ENCODE assay signal across 36 cellular contexts in the genomic region with DNA sequence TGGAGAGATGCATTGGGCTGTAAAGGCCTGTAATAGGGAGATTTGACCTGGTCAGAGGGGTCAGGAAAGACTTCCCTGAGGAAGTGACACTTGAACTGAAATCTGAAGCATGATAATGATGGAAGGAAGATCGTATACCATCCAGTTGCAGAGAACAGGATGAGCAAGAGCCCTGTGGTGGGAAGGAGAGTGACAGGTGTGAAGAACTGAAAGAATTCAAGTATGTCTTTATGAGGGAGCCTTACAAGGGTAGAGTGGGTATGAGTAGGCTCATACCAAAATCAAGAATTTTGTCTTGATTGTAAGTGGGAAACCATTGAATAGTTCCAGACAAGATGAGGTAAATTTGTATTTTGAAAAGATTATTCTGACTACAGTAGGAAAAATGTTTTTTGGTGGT.
"Had no signal": no experiment of that assay in that cellular context is flagged by ENCODE, and none has a peak within 500 bp of the region (broad histone marks: within the 10 kb centered on the region; RNA-seq: fewer than 3 reads in every experiment).

No MANE protein-coding gene starts in this region.

- H3K4me1 Mint-ChIP-seq: activated naive CD8-positive, alpha-beta T cell treated with anti-CD3 and anti-CD28 coated beads for 36 hours; activated T-helper 17 cell treated with anti-CD3 and anti-CD28 coated beads, Interleukin-2, amount 50 U/mL, for 72 hours had no signal

- ATAC-seq: activated CD8-positive, alpha-beta T cell treated with anti-CD3 and anti-CD28 coated beads for 36 hours; activated T-cell treated with anti-CD3 and anti-CD28 coated beads, Interleukin-2, amount 50 U/mL, for 72 hours; activated T-helper 17 cell treated with anti-CD3 and anti-CD28 coated beads, Interleukin-2, amount 50 U/mL, for 72 hours; Right ventricle myocardium inferior; SK-N-SH treated with all-trans-retinoic acid at 6 μM for 48 hours had no signal

- H3K4me3 Mint-ChIP-seq: activated CD8-positive, alpha-beta T cell treated with anti-CD3 and anti-CD28 coated beads for 36 hours; activated naive CD8-positive, alpha-beta T cell treated with anti-CD3 and anti-CD28 coated beads for 36 hours; activated T-cell treated with anti-CD3 and anti-CD28 coated beads, Interleukin-2, amount 50 U/mL, for 72 hours; activated T-helper 17 cell treated with anti-CD3 and anti-CD28 coated beads, Interleukin-2, amount 50 U/mL, for 72 hours had no signal

- H3K27me3 Mint-ChIP-seq: activated CD8-positive, alpha-beta T cell treated with anti-CD3 and anti-CD28 coated beads for 36 hours; activated naive CD8-positive, alpha-beta T cell treated with anti-CD3 and anti-CD28 coated beads for 36 hours; activated T-helper 17 cell treated with anti-CD3 and anti-CD28 coated beads, Interleukin-2, amount 50 U/mL, for 72 hours had no signal

- H3K27me3 ChIP-seq: brain microvascular endothelial cell had no signal

- H3K36me3 ChIP-seq: brain microvascular endothelial cell, WERI-Rb-1 had no signal

- H3K27ac Mint-ChIP-seq: activated CD8-positive, alpha-beta T cell treated with anti-CD3 and anti-CD28 coated beads for 36 hours; activated naive CD8-positive, alpha-beta T cell treated with anti-CD3 and anti-CD28 coated beads for 36 hours; activated T-cell treated with anti-CD3 and anti-CD28 coated beads, Interleukin-2, amount 50 U/mL, for 72 hours; activated T-helper 17 cell treated with anti-CD3 and anti-CD28 coated beads, Interleukin-2, amount 50 U/mL, for 72 hours had no signal

- DNase-seq: activated CD4-positive, alpha-beta T cell treated with anti-CD3 and anti-CD28 coated beads for 1 hour; activated CD4-positive, alpha-beta T cell treated with anti-CD3 and anti-CD28 coated beads for 48 hours; activated CD4-positive, CD25-positive, alpha-beta regulatory T cell; activated CD8-positive, alpha-beta T cell treated with anti-CD3 and anti-CD28 coated beads for 36 hours; activated effector memory CD4-positive, alpha-beta T cell treated with anti-CD3 and anti-CD28 coated beads, Interleukin-2, amount 50 U/mL, for 16 hours; activated naive CD4-positive, alpha-beta T cell; activated naive CD4-positive, alpha-beta T cell treated with anti-CD3 and anti-CD28 coated beads, Interleukin-2, amount 50 U/mL, for 16 hours; activated naive CD8-positive, alpha-beta T cell treated with anti-CD3 and anti-CD28 coated beads for 36 hours; activated T-cell treated with anti-CD3 and anti-CD28 coated beads, Interleukin-2, amount 50 U/mL, for 1 hour; activated T-cell treated with anti-CD3 and anti-CD28 coated beads, Interleukin-2, amount 50 U/mL, for 72 hours; amniotic stem cell; aorta; brain microvascular endothelial cell; central memory CD4-positive, alpha-beta T cell; Karpas-422; MM.1S; NCI-H1092 treated with DMSO at 0.1 percent for 48 hours; NCI-H1417; NCI-H146; NCI-H187; NCI-H2029 treated with DMSO at 0.1 percent for 48 hours; NCI-H2107; NCI-H2171; NCI-H446; NCI-H510A treated with DMSO at 0.1 percent for 48 hours; NCI-H526 treated with DMSO at 0.1 percent for 48 hours; NCI-H82; SIG-M5; T-helper 1 cell; T-helper 2 cell; T-helper 9 cell; WERI-Rb-1 had no signal

- H3K27ac ChIP-seq: brain microvascular endothelial cell, RWPE1, WERI-Rb-1 had no signal

- H3K36me3 Mint-ChIP-seq: activated naive CD8-positive, alpha-beta T cell treated with anti-CD3 and anti-CD28 coated beads for 36 hours had no signal
